In the genomic region with DNA sequence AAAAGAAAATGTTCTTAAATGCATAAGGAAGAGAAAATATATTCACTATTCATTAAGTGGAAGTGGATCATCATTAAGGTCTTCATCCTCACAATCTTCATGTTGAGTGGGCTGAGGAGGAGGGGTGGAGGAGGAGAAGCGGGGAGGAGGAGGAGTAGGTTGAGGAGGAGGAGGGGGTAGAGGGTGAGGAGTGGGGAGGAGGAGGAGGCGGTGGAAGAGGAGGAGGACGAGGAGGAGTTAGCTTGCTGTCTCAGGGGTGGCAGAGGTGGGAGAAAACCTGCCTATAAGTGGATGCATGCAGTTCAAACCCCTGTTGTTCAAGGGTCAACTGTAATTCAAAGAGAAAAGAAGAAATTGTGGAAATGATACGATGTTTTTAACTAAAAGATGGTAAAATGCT, we compare ENCODE assay signal across 2 cellular contexts.
TF ChIP-seq lines count a peak whose summit lies in the region.

No MANE protein-coding gene starts in this region.

TF ChIP-seq in IMR-90, 13 proteins besides CTCF, POLR2A, EP300 and RAD21:
- TF ChIP-seq BHLHE40 (IDR thresholded peaks at IDR 0.05; ENCODE audit: low read depth, low read length) = no peak

TF ChIP-seq in endothelial cell of umbilical vein, 7 proteins besides CTCF, POLR2A, EP300 and RAD21:
- TF ChIP-seq EZH2 (IDR thresholded peaks at IDR 0.05; ENCODE audit: borderline replicate concordance, low read depth, low read length, severe bottlenecking) (no peak), JUN (IDR thresholded peaks at IDR 0.05; ENCODE audit: borderline replicate concordance, insufficient read depth, insufficient read length, low read depth) (no peak), FOS (IDR thresholded peaks at IDR 0.05; ENCODE audit: borderline replicate concordance, insufficient read depth, low read length) (no peak), MAX (IDR thresholded peaks at IDR 0.05; ENCODE audit: insufficient read depth, insufficient read length) (no peak), GATA2 (IDR thresholded peaks at IDR 0.05; ENCODE audit: insufficient read depth, insufficient read length, low read depth, low read length) (no peak), MYC (IDR thresholded peaks at IDR 0.05; ENCODE audit: low read depth, low read length) (no peak), POLR2AphosphoS5 (IDR thresholded peaks at IDR 0.05; ENCODE audit: insufficient read depth, low read depth, low read length) (no peak)
